Comparison of ENCODE assay signal across 8 cellular contexts in the genomic region with DNA sequence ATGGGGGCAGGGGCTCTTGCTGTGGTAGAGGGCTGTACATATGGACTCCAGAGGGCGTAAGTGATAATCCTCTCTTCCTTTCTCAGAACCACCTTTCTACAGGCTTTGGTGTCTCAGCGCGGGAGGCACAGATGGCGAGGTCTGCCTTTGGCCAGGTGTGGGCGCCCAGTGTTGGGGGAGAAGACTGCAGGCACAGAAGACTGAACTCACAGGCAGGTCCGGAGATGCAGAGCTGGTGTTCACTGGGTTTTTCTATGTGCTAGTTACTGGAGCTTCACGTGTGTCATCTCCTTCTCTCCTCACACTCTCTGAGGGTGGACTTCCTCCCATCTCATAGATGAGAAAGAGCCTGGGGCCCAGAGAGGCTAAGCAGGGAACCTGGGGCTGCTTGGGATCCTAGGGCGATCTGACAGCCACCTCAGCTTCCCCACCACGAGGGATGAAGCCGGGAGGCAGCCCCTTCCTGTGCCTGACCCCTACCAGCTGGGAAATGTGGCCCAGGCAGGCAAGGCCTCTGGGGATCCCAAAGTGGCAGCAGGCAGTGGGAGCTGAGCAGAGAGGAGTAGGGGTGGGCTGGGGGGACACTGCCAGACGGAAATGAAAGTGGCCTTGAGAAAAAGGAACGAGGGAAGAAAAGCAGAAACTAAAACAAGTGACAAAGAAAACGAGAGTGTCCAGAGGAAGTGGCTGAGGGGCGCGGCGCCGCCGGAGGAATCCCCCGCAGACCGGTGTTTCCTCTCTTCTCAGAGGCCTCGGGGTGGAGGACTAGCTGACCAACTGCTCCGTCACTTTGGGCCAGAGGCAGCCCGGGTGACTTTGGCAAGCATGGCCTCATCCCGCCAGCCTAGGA.
DNase-seq lines count a peak whose midpoint lies in the region; ATAC-seq, FAIRE-seq and TF ChIP-seq lines count a peak whose summit lies in the region.

No MANE protein-coding gene starts in this region.

- TF ChIP-seq CTCF in D721Med (IDR thresholded peaks at IDR 0.05; ENCODE audit: insufficient read depth, missing control alignments) (peak; percentile 28), NB4 (IDR thresholded peaks at IDR 0.05; ENCODE audit: low read depth, low read length) (peak; percentile 16), HFFc6 (IDR thresholded peaks at IDR 0.05) (no peak)

- peak overlapping the region; percentile 59 for H3K4me3 Mint-ChIP-seq in activated naive CD8-positive, alpha-beta T cell treated with anti-CD3 and anti-CD28 coated beads for 36 hours
- H3K4me3 Mint-ChIP-seq in HFFc6, result no peak overlapping the region

- peak overlapping the region; percentile 91 for H3K27ac Mint-ChIP-seq in activated naive CD8-positive, alpha-beta T cell treated with anti-CD3 and anti-CD28 coated beads for 36 hours
- H3K27ac Mint-ChIP-seq in HFFc6, result no peak overlapping the region

- no peak for DNase-seq in D721Med (ENCODE audit: insufficient read length, low spot score)
- peak; percentile 90 for DNase-seq in NB4 (ENCODE audit: low read depth)
- peak; percentile 42 for DNase-seq in activated naive CD8-positive, alpha-beta T cell treated with anti-CD3 and anti-CD28 coated beads for 36 hours
- DNase-seq in mucosa of gallbladder (ENCODE audit: low spot score), result peak; percentile 49
- DNase-seq in ureter (ENCODE audit: low spot score), result no peak
- no peak for DNase-seq in HFFc6

- no peak for FAIRE-seq in D721Med (lab: Jason Lieb, UNC)

- H3K4me1 Mint-ChIP-seq in activated naive CD8-positive, alpha-beta T cell treated with anti-CD3 and anti-CD28 coated beads for 36 hours, result peaks cover 40% of the 10 kb centered on the region
- peaks cover 13% of the 10 kb centered on the region for H3K4me1 Mint-ChIP-seq in HFFc6 (ENCODE audit: low read depth)

- H3K27me3 Mint-ChIP-seq in activated naive CD8-positive, alpha-beta T cell treated with anti-CD3 and anti-CD28 coated beads for 36 hours, result no peaks in the 10 kb centered on the region
- H3K27me3 Mint-ChIP-seq in HFFc6 (ENCODE audit: insufficient read depth), result peaks cover 5% of the 10 kb centered on the region

- H3K9me3 Mint-ChIP-seq in activated naive CD8-positive, alpha-beta T cell treated with anti-CD3 and anti-CD28 coated beads for 36 hours, result no peaks in the 10 kb centered on the region
- H3K9me3 Mint-ChIP-seq in HFFc6, result no peaks in the 10 kb centered on the region

- peak overlapping the region; percentile 32 for H3K4me3 ChIP-seq in NB4 (ENCODE audit: low read depth, low read length)

- H3K36me3 Mint-ChIP-seq in activated naive CD8-positive, alpha-beta T cell treated with anti-CD3 and anti-CD28 coated beads for 36 hours, result no peaks in the 10 kb centered on the region
- H3K36me3 Mint-ChIP-seq in HFFc6 (ENCODE audit: low read depth), result no peaks in the 10 kb centered on the region; the same call in 1 of the 2 replicates

- ATAC-seq in GM19463 (IDR thresholded peaks at IDR 0.05; ENCODE audit: unreplicated experiment) (peak; percentile 26), HG02763 (IDR thresholded peaks at IDR 0.05; ENCODE audit: unreplicated experiment) (no peak)

- peak; percentile 47 for TF ChIP-seq POLR2A in NB4 (IDR thresholded peaks at IDR 0.05; ENCODE audit: extremely low read depth, insufficient read length)

Comparison
In these comparisons a context has a peak if more than half of its experiments do, and no peak if none do; other contexts are left out.
1. DNase-seq: peak in NB4 (single experiment), activated naive CD8-positive, alpha-beta T cell treated with anti-CD3 and anti-CD28 coated beads for 36 hours (single experiment) and mucosa of gallbladder (single experiment); none in D721Med (single experiment), ureter (single experiment) and HFFc6 (single experiment).